Comparison of ENCODE assay signal across 8 cellular contexts in the genomic region with DNA sequence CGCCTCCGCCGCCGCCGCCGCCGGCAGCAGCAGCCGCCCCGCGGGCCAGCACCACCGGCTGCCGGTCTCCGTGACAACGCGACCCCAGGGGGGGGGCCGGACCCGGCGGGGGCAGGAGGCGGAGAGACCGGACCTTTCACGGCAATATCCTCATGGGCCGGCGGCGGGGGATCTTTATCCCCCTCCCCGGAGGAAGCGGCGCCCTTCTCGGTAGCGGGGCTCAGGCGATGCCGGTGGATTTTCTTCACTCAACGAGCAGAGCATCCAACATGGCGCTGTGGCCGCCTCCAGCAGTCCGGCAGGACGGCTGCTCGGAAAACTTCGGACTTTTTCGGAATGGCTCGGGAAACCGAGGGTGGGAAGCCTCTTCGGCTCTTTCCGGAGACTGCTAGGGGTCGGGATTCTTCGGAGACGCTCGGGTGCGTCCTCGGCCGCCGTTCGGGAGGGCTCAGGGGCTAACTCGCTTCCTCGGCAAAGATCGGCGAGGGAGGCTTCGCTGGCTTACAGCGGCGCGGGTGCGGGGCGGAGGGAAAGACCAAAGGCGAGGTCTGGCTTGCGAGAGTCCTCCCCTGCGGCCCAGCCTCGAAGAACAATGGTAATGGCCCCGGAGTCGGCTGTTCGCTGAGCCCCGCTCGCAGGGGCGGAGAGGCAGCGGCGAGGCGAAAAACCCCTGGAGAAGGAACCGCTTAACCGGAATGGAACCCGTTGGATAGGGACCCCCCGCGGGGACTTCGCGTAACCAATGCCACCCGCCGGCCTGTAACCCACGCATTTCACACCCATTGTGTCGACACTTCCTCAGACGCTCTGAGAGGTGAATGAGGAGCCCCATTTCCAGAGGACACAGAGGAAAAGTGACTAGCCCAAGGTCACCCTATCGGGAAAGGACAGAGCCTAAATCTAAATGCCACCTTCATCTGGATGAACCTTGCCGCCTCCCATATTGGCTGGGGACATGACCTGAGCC. TPM values are rescaled to one million over a fixed set of nuclear protein-coding genes. Genes with fewer than 3 reads are reported as not detected.
DNase-seq lines count a peak whose midpoint lies in the region; ATAC-seq and TF ChIP-seq lines count a peak whose summit lies in the region.

A gene with protein sequence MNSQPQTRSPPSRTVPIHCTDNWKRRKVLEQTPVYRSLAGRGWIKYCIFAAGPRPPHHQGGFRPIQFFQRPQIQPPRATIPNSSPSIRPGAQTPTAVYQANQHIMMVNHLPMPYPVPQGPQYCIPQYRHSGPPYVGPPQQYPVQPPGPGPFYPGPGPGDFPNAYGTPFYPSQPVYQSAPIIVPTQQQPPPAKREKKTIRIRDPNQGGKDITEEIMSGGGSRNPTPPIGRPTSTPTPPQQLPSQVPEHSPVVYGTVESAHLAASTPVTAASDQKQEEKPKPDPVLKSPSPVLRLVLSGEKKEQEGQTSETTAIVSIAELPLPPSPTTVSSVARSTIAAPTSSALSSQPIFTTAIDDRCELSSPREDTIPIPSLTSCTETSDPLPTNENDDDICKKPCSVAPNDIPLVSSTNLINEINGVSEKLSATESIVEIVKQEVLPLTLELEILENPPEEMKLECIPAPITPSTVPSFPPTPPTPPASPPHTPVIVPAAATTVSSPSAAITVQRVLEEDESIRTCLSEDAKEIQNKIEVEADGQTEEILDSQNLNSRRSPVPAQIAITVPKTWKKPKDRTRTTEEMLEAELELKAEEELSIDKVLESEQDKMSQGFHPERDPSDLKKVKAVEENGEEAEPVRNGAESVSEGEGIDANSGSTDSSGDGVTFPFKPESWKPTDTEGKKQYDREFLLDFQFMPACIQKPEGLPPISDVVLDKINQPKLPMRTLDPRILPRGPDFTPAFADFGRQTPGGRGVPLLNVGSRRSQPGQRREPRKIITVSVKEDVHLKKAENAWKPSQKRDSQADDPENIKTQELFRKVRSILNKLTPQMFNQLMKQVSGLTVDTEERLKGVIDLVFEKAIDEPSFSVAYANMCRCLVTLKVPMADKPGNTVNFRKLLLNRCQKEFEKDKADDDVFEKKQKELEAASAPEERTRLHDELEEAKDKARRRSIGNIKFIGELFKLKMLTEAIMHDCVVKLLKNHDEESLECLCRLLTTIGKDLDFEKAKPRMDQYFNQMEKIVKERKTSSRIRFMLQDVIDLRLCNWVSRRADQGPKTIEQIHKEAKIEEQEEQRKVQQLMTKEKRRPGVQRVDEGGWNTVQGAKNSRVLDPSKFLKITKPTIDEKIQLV (N-terminal part only) (minus strand): TSS at position 309 of the 967 bp plus-strand sequence. CDS start 174,155 bp downstream, outside the sequence.

- ATAC-seq in GM18499 (IDR thresholded peaks at IDR 0.05; ENCODE audit: insufficient read depth, unreplicated experiment): peak; percentile 94
- ATAC-seq in HG02943 (IDR thresholded peaks at IDR 0.05; ENCODE audit: low read depth, unreplicated experiment): peak; percentile 91
- peak; percentile 98 for ATAC-seq in left ventricle myocardium superior

- H3K27me3 ChIP-seq in prostate gland (replicated peaks; ENCODE audit: insufficient read depth): no peaks in the 10 kb centered on the region

- intact Hi-C loops in T-helper 2 cell treated with Interferon-gamma antibody and Interleukin-4, amounts not matched to agents 100 ng/mL and 5 ng/mL, for 36 hours (cut with micrococcal nuclease): loop anchor here (5.0 kb wide), 1 partner anchor 390 kb away; the partner anchor contains the start of gene HP1BP3
- intact Hi-C loops in left ventricle myocardium superior (cut with micrococcal nuclease) (no loop called here), prostate gland (cut with DNase I) (loop anchor here (5.0 kb wide), 1 partner anchor 390 kb away; the partner anchor contains the start of gene HP1BP3)

- 3% methylated on average over 71 of the region's 89 CpGs for WGBS in prostate gland
- WGBS in urinary bladder: 2% methylated on average over 89 of the region's 89 CpGs

- TF ChIP-seq CTCF in prostate gland (IDR thresholded peaks at IDR 0.05): peak in 1 of 4 experiments; percentile 14

- H3K27ac ChIP-seq in prostate gland (peak within 1 kb of the TSS; percentile 79 to 82), urinary bladder (ENCODE audit: low read depth) (peak within 1 kb of the TSS; percentile 85)

- H3K4me3 ChIP-seq in prostate gland: peak within 1 kb of the TSS; percentile 66 to 79
- peak within 1 kb of the TSS; percentile 92 for H3K4me3 ChIP-seq in urinary bladder (ENCODE audit: low read depth, low read length)

- H3K4me1 ChIP-seq in prostate gland (replicated peaks) (no peaks in the 10 kb centered on the region), urinary bladder (ENCODE audit: insufficient read depth) (no peaks in the 10 kb centered on the region)

- peak; percentile 67 for TF ChIP-seq POLR2A in prostate gland (IDR thresholded peaks at IDR 0.05)

- H3K36me3 ChIP-seq in prostate gland (no peaks in the 10 kb centered on the region), urinary bladder (ENCODE audit: insufficient read depth) (no peaks in the 10 kb centered on the region)

- H3K9me3 ChIP-seq in prostate gland: no peaks in the 10 kb centered on the region

- DNase-seq in NCI-H187 treated with DMSO at 0.1 percent for 48 hours (lab: John Stamatoyannopoulos, UW): peak; percentile 88
- peak; percentile 82 to 99 (median 97) for DNase-seq in anterior cingulate cortex (lab: John Stamatoyannopoulos, UW)
- DNase-seq in left ventricle myocardium superior: peak; percentile 99
- peak; percentile 97 for DNase-seq in prostate gland (ENCODE audit: low spot score)

RNA-seq across cellular contexts. Expression of the gene that starts here (rescaled TPM):
- 48.4 and 49.7 TPM in 2 replicates for total RNA-seq in T-helper 2 cell treated with Interferon-gamma antibody and Interleukin-4, amounts not matched to agents 100 ng/mL and 5 ng/mL, for 36 hours
- total RNA-seq in left ventricle myocardium superior (28.8 TPM), prostate gland (10 to 100 TPM; 28.3 to 81.1 TPM), urinary bladder (65.7 TPM)
- polyA plus RNA-seq in urinary bladder: 25.6 TPM

Comparison
In these comparisons a context has a peak if more than half of its experiments do, and no peak if none do; other contexts are left out.
1. Peak in every context shown above with its lines: DNase-seq, ATAC-seq, H3K4me3 ChIP-seq and H3K27ac ChIP-seq.